ENCODE assay signal across 8 cellular contexts in the genomic region with DNA sequence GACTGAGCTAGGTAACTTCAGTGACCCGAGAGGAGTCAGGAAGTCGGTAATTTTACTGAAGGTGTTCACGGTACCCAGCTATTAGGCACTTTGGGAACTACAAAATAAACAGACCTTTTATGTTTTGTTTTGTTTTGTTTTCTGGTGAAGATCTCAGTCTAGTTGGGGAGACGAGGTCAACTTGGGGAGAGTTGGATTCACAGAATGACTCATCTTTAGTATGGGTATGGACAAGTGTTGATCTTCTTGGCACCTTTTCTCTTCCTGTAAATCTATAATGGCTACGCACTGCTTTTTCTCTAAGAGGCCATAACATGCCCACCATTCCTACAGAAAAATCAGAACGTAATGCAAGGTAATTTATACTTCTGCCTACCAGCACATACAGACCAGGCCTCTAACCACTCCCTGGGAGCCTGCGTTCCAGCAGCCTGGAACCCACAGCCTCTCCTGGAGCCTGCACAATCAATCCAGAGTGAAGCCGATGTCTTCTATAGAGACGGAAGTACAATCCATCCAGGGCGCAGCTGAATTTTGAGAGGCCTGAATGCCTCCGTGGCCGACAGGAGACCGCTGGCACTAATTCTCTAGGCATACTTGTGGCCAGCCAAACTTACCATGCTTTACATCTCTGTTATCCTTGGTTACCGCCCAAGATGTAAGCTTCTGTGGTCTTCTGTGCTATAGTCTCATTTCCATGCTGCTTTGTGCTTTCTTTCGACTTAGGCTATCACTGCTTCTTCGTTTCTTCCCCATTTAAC. TPM values are rescaled to one million over a fixed set of nuclear protein-coding genes. Genes with fewer than 3 reads are reported as not detected.
DNase-seq lines count a peak whose midpoint lies in the region; ATAC-seq, FAIRE-seq and TF ChIP-seq lines count a peak whose summit lies in the region.

No MANE protein-coding gene starts in this region.

- intact Hi-C loops in head of caudate nucleus (cut with DNase I) (loop anchor here (5.0 kb wide), 2 partner anchors 89 to 184 kb away; partner anchors contain the start of genes GXYLT1 and YAF2), prostate gland (cut with DNase I) (loop anchor here (5.0 kb wide), 2 partner anchors 89 to 184 kb away; partner anchors contain the start of genes GXYLT1 and YAF2)

- no peak for TF ChIP-seq POLR2A in prostate gland (IDR thresholded peaks at IDR 0.05)

- no peak for FAIRE-seq in D721Med (lab: Jason Lieb, UNC)

- H3K4me3 ChIP-seq in prostate gland: peak overlapping the region; percentile 50 to 51

- H3K27me3 ChIP-seq in prostate gland (replicated peaks; ENCODE audit: insufficient read depth): no peaks in the 10 kb centered on the region

- no peaks in the 10 kb centered on the region for H3K36me3 ChIP-seq in prostate gland

- TF ChIP-seq CTCF in prostate gland (IDR thresholded peaks at IDR 0.05) (no peak), D721Med (IDR thresholded peaks at IDR 0.05; ENCODE audit: insufficient read depth, missing control alignments) (no peak)

- peak; percentile 25 for ATAC-seq in GM21526 (IDR thresholded peaks at IDR 0.05; ENCODE audit: low FRiP score, unreplicated experiment)

- no peaks in the 10 kb centered on the region for H3K9me3 ChIP-seq in prostate gland

- DNase-seq in DMS79 (lab: John Stamatoyannopoulos, UW) (peak; percentile 7), Kasumi-1 (lab: John Stamatoyannopoulos, UW) (peak; percentile 23 to 47), head of caudate nucleus (peak in 22 of 42 donors; percentile 8 to 41 (median 16)), prostate gland (ENCODE audit: low spot score) (no peak), D721Med (ENCODE audit: insufficient read length, low spot score) (no peak), GDM1 (lab: John Stamatoyannopoulos, UW) (no peak)
- peak; percentile 64 for DNase-seq in activated effector memory CD4-positive, alpha-beta T cell treated with anti-CD3 and anti-CD28 coated beads, Interleukin-2, amount 50 U/mL, for 16 hours

- H3K4me1 ChIP-seq in prostate gland (replicated peaks): peaks cover 8% of the 10 kb centered on the region

- H3K27ac ChIP-seq in prostate gland: peak overlapping the region; percentile 83 to 87

- 5% methylated on average over 16 of the region's 16 CpGs for WGBS in prostate gland

RNA-seq across cellular contexts. Expression of gene PPHLN1, which starts 0.7 kb away (rescaled TPM):
- 10 to 100 TPM; 52.1 to 54.7 TPM for total RNA-seq in prostate gland

RNA-seq across cellular contexts. Expression of gene ZCRB1, which starts 0.8 kb away (rescaled TPM):
- total RNA-seq in prostate gland: 10 to 100 TPM; 31.4 to 49.7 TPM

Comparison
In these comparisons a context has a peak if more than half of its experiments do, and no peak if none do; other contexts are left out.
1. DNase-seq: peak in DMS79 (single experiment), Kasumi-1 (2 of 2), activated effector memory CD4-positive, alpha-beta T cell treated with anti-CD3 and anti-CD28 coated beads, Interleukin-2, amount 50 U/mL, for 16 hours (single experiment) and head of caudate nucleus (22 of 42); none in prostate gland (single experiment), D721Med (single experiment) and GDM1 (single experiment).